Comparison of ENCODE assay signal across 35 cellular contexts in the genomic region with DNA sequence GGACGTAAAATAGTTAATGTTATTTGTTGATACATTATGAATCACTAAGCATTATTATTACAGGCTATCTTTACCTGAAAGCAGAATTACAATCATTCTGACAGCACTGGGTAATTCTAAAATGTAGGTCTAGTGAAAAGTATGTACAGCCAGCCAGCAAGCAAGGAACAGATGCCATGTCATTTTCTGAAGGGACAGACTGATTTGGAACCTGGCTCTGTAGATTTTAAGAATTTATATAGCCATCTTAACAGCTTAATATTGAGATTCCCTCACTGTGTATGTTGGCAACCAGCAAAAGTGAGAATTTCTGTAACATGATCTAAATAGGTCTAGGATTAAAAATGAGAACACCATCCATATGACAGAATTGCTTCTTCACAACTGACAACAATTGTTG.
"Had no signal": no experiment of that assay in that cellular context is flagged by ENCODE, and none has a peak within 500 bp of the region (broad histone marks: within the 10 kb centered on the region; RNA-seq: fewer than 3 reads in every experiment).

No MANE protein-coding gene starts in this region.

- H3K9me3 ChIP-seq: MG63 had no signal

- H3K4me2 ChIP-seq: KMS-11 had no signal

- H3K27ac ChIP-seq: KMS-11 had no signal

- H3K9ac ChIP-seq: KMS-11 had no signal

- H3K4me3 ChIP-seq: MG63 had no signal

- H3K36me3 ChIP-seq: MG63 had no signal

- DNase-seq: Karpas-422, Kasumi-1, MG63, MM.1S, MV-4-11, NCI-H1048, NCI-H1092, NCI-H1092 treated with DMSO at 0.1 percent for 48 hours, NCI-H1105, NCI-H1105 treated with DMSO at 0.1 percent for 48 hours, NCI-H1417, NCI-H1417 treated with DMSO at 0.1 percent for 48 hours, NCI-H1436, NCI-H1436 treated with DMSO at 0.1 percent for 48 hours, NCI-H146, NCI-H1694, NCI-H1694 treated with DMSO at 0.1 percent for 48 hours, NCI-H187, NCI-H187 treated with DMSO at 0.1 percent for 48 hours, NCI-H1930, NCI-H2029, NCI-H2029 treated with DMSO at 0.1 percent for 48 hours, NCI-H2081, NCI-H2081 treated with DMSO at 0.1 percent for 48 hours, NCI-H2107, NCI-H2171, NCI-H2171 treated with DMSO at 0.1 percent for 48 hours, NCI-H2227 treated with DMSO at 0.1 percent for 48 hours, NCI-H226, NCI-H345, NCI-H446, NCI-H446 treated with DMSO at 0.1 percent for 48 hours, NCI-H510A, NCI-H510A treated with DMSO at 0.1 percent for 48 hours had no signal

- H3K27me3 ChIP-seq: MG63 had no signal
